ENCODE assay signal across 8 cellular contexts in genomic region chrX:153708415-153708814, GRCh38. TPM values are rescaled to one million over a fixed set of nuclear protein-coding genes. Genes with fewer than 3 reads are reported as not detected.
A peak's percentile ranks its signal among the peaks of the same experiment; 100 is the strongest.
DNase-seq lines count a peak whose midpoint lies in the region; ATAC-seq, FAIRE-seq and TF ChIP-seq lines count a peak whose summit lies in the region.

No MANE protein-coding gene starts in this region.

- H4K20me1 ChIP-seq in endothelial cell of umbilical vein (replicated peaks; ENCODE audit: control insufficient read depth, extremely low read depth, insufficient read depth, low read length): no peaks in the 10 kb centered on the region

- FAIRE-seq in endothelial cell of umbilical vein (lab: Jason Lieb, UNC): peak; percentile 98

- POLR2A ChIA-PET in endothelial cell of umbilical vein (lab: Charles Lee): no interaction called here

- DNase-seq in NCI-H2081 (lab: John Stamatoyannopoulos, UW) (peak; percentile 22 to 36), NCI-H2081 treated with DMSO at 0.1 percent for 48 hours (lab: John Stamatoyannopoulos, UW) (no peak), MG63 (peak; percentile 65), endothelial cell of umbilical vein (ENCODE audit: low read depth, low spot score) (peak; percentile 77), mucosa of gallbladder (ENCODE audit: low spot score) (peak; percentile 79), upper lobe of left lung (peak; percentile 74 to 81)

- no peaks in the 10 kb centered on the region; the same call in 1 of the 2 replicates for H3K36me3 ChIP-seq in MG63
- peaks cover 2 to 20% of the 10 kb centered on the region in 2 experiments for H3K36me3 ChIP-seq in endothelial cell of umbilical vein (ENCODE audit: control insufficient read depth in 2 of 2, extremely low read depth in 1 of 2, insufficient read depth in 2 of 2, low read length in 2 of 2)
- H3K36me3 ChIP-seq in upper lobe of left lung: peaks cover 0 to 41% (median 14%) of the 10 kb centered on the region in 4 donors

- intact Hi-C loops in endothelial cell of umbilical vein (cut with micrococcal nuclease): loop anchor here (1.0 to 2.0 kb wide), 2 partner anchors 98 to 169 kb away; no protein-coding TSS in a partner anchor

- peaks cover 12% of the 10 kb centered on the region for H3K4me1 ChIP-seq in endothelial cell of umbilical vein (ENCODE audit: control insufficient read depth, extremely low read depth, insufficient read depth, low read length)
- H3K4me1 ChIP-seq in upper lobe of left lung: peaks cover 0 to 3% (median 0%) of the 10 kb centered on the region in 4 donors

- H3K9ac ChIP-seq in endothelial cell of umbilical vein (replicated peaks; ENCODE audit: extremely low read depth, insufficient read depth, low read length): no peak overlapping the region

- H2AFZ ChIP-seq in endothelial cell of umbilical vein (ENCODE audit: low read depth, low read length): no peak overlapping the region

- H3K4me3 ChIP-seq in MG63: no peak overlapping the region
- H3K4me3 ChIP-seq in endothelial cell of umbilical vein (replicated peaks in 1 of 3; ENCODE audit: insufficient read depth in 1 of 3, low read depth in 1 of 3, low read length in 3 of 3): no peak overlapping the region
- H3K4me3 ChIP-seq in upper lobe of left lung: no peak overlapping the region

- ATAC-seq in upper lobe of left lung (ENCODE audit: low FRiP score in 2 of 2): peak; percentile 70 to 77
- ATAC-seq in HG03045 (IDR thresholded peaks at IDR 0.05; ENCODE audit: unreplicated experiment): no peak

- H3K9me1 ChIP-seq in endothelial cell of umbilical vein (replicated peaks; ENCODE audit: control insufficient read depth, extremely low read depth, insufficient read depth, low read length): no peaks in the 10 kb centered on the region

- H3K27me3 ChIP-seq in MG63 (no peaks in the 10 kb centered on the region), endothelial cell of umbilical vein (ENCODE audit: control insufficient read depth in 2 of 2, insufficient read depth in 2 of 2, low read length in 2 of 2) (no peaks in the 10 kb centered on the region), upper lobe of left lung (no peaks in the 10 kb centered on the region)

- no peak for TF ChIP-seq EP300 in upper lobe of left lung (IDR thresholded peaks at IDR 0.05)

- CTCF ChIA-PET in endothelial cell of umbilical vein (lab: Charles Lee): interaction anchor here (0.6 to 2.9 kb wide), 14 partner anchors 10 to 169 kb away, joined by 3 to 30 read pairs (median 8); partner anchors contain the start of genes CCNQ and SLC6A8

- TF ChIP-seq CTCF in VCaP (conservative IDR thresholded peaks at IDR 0.05): peak; percentile 69
- TF ChIP-seq CTCF in endothelial cell of umbilical vein (IDR thresholded peaks at IDR 0.05; ENCODE audit: extremely low read depth in 1 of 2, insufficient read depth in 1 of 2, low read depth in 1 of 2, low read length in 2 of 2): peak; percentile 66 to 67
- peak in 5 of 6 experiments; percentile 35 to 62 (median 52) for TF ChIP-seq CTCF in upper lobe of left lung (IDR thresholded peaks at IDR 0.05)

- TF ChIP-seq POLR2A in endothelial cell of umbilical vein (IDR thresholded peaks at IDR 0.05; ENCODE audit: low read depth, low read length) (no peak), upper lobe of left lung (IDR thresholded peaks at IDR 0.05) (no peak)

- BruUV-seq in endothelial cell of umbilical vein (replicated peaks; lab: Mats Ljungman, UMichigan): no TSS peak

- H3K79me2 ChIP-seq in endothelial cell of umbilical vein (ENCODE audit: control insufficient read depth, insufficient read depth, low read length): peaks cover 11% of the 10 kb centered on the region

- H3K4me2 ChIP-seq in endothelial cell of umbilical vein (ENCODE audit: insufficient read depth, low read length): no peak overlapping the region

- dilution Hi-C loops in endothelial cell of umbilical vein (cut with MboI; ENCODE audit: extremely low pct_ligation_motif_present, low sequenced_read_pairs): no loop called here

- H3K27ac ChIP-seq in VCaP (no peak overlapping the region), endothelial cell of umbilical vein (ENCODE audit: insufficient read depth, low read depth, low read length) (no peak overlapping the region), upper lobe of left lung (peak overlapping the region in 1 of 4 donors; percentile 40)

- 28% methylated on average over 13 of the region's 13 CpGs; no CpG with 5 or more reads in 1 of the 2 donors for WGBS in upper lobe of left lung, 2 donors

- no peaks in the 10 kb centered on the region for H3K9me3 ChIP-seq in MG63
- no peaks in the 10 kb centered on the region for H3K9me3 ChIP-seq in endothelial cell of umbilical vein (replicated peaks; ENCODE audit: control insufficient read depth, insufficient read depth, low read length)
- no peaks in the 10 kb centered on the region for H3K9me3 ChIP-seq in upper lobe of left lung

TF ChIP-seq in endothelial cell of umbilical vein, 7 proteins besides CTCF, POLR2A, EP300 and RAD21:
- no peak for TF ChIP-seq MYC (IDR thresholded peaks at IDR 0.05; ENCODE audit: low read depth, low read length)

RNA-seq across cellular contexts. Expression of gene BCAP31, which starts 15.8 kb away (rescaled TPM):
- total RNA-seq in MG63 (2014; rRNA removed; shearing (Covaris generic); ENCODE audit: low replicate concordance): 311 and 346 TPM in 2 replicates
- 198 and 203 TPM in 2 replicates for total RNA-seq in endothelial cell of umbilical vein
- polyA plus RNA-seq in endothelial cell of umbilical vein: 169 and 220 TPM in 2 replicates
- 144 and 159 TPM in 2 replicates for polyA plus RNA-seq in endothelial cell of umbilical vein (2011; cell fraction: cytosol; rRNA removed)
- polyA plus RNA-seq in endothelial cell of umbilical vein (2011; cell fraction: nucleus; rRNA removed): 102 and 112 TPM in 2 replicates
- 263 and 306 TPM in 2 replicates for polyA plus RNA-seq in endothelial cell of umbilical vein (2012)
- polyA minus RNA-seq in endothelial cell of umbilical vein: 170 and 176 TPM in 2 replicates
- 67.2 TPM for polyA minus RNA-seq in endothelial cell of umbilical vein (2011; cell fraction: cytosol; rRNA and poly(A)+ RNA removed)
- polyA minus RNA-seq in endothelial cell of umbilical vein (2011; cell fraction: nucleus; rRNA and poly(A)+ RNA removed): 28.7 and 51.9 TPM in 2 replicates
- 221 TPM for total RNA-seq in mucosa of gallbladder
- 100 to 1,000 TPM; 110 to 236 (median 132) TPM for total RNA-seq in upper lobe of left lung

RNA-seq across cellular contexts. Expression of gene ABCD1, which starts 16.2 kb away (rescaled TPM):
- 24.3 and 28.8 TPM in 2 replicates for total RNA-seq in MG63 (2014; rRNA removed; shearing (Covaris generic); ENCODE audit: low replicate concordance)
- 12.9 and 14.3 TPM in 2 replicates for total RNA-seq in endothelial cell of umbilical vein
- polyA plus RNA-seq in endothelial cell of umbilical vein: 9.1 and 11.3 TPM in 2 replicates
- polyA plus RNA-seq in endothelial cell of umbilical vein (2011; cell fraction: cytosol; rRNA removed): 5.3 and 6.9 TPM in 2 replicates
- 12.7 and 14.2 TPM in 2 replicates for polyA plus RNA-seq in endothelial cell of umbilical vein (2011; cell fraction: nucleus; rRNA removed)
- polyA plus RNA-seq in endothelial cell of umbilical vein (2012): 12.1 and 13.4 TPM in 2 replicates
- polyA minus RNA-seq in endothelial cell of umbilical vein: 8.7 and 10.7 TPM in 2 replicates
- 21.5 TPM for polyA minus RNA-seq in endothelial cell of umbilical vein (2011; cell fraction: cytosol; rRNA and poly(A)+ RNA removed)
- 6.3 and 11.1 TPM in 2 replicates for polyA minus RNA-seq in endothelial cell of umbilical vein (2011; cell fraction: nucleus; rRNA and poly(A)+ RNA removed)
- total RNA-seq in mucosa of gallbladder: 18.6 TPM
- 10 to 100 TPM in 5 of 6 donors, 1 to 10 TPM in 1; 9.8 to 28.1 (median 17.9) TPM for total RNA-seq in upper lobe of left lung

RNA-seq across cellular contexts. Expression of gene SLC6A8, which starts 20.7 kb away (rescaled TPM):
- 12.8 and 24.8 TPM in 2 replicates for total RNA-seq in MG63 (2014; rRNA removed; shearing (Covaris generic); ENCODE audit: low replicate concordance)
- total RNA-seq in endothelial cell of umbilical vein: 23.6 and 28.8 TPM in 2 replicates
- 22.7 and 22.8 TPM in 2 replicates for polyA plus RNA-seq in endothelial cell of umbilical vein
- 14.4 and 18.5 TPM in 2 replicates for polyA plus RNA-seq in endothelial cell of umbilical vein (2011; cell fraction: cytosol; rRNA removed)
- 23.1 and 36.6 TPM in 2 replicates for polyA plus RNA-seq in endothelial cell of umbilical vein (2011; cell fraction: nucleus; rRNA removed)
- polyA plus RNA-seq in endothelial cell of umbilical vein (2012): 23.1 and 25.7 TPM in 2 replicates
- polyA minus RNA-seq in endothelial cell of umbilical vein: 42.5 and 44.1 TPM in 2 replicates
- 35.0 TPM for polyA minus RNA-seq in endothelial cell of umbilical vein (2011; cell fraction: cytosol; rRNA and poly(A)+ RNA removed)
- polyA minus RNA-seq in endothelial cell of umbilical vein (2011; cell fraction: nucleus; rRNA and poly(A)+ RNA removed): 10.9 and 18.4 TPM in 2 replicates
- total RNA-seq in mucosa of gallbladder: 165 TPM
- 1 to 10 TPM; 3.9 to 8.1 (median 6.1) TPM for total RNA-seq in upper lobe of left lung

RNA-seq across cellular contexts. Expression of gene PNCK, which starts 34.8 kb away (rescaled TPM):
- 0.43 TPM in 1 of 2 replicates, not detected in the other for total RNA-seq in MG63 (2014; rRNA removed; shearing (Covaris generic); ENCODE audit: low replicate concordance)
- total RNA-seq in endothelial cell of umbilical vein (not detected in 2 replicates), mucosa of gallbladder (28.3 TPM), upper lobe of left lung (1 to 10 TPM in 1 of 6 donors, under 1 TPM in 1, not detected in 4; 0.47 to 5.2 TPM)
- 0.12 and 0.37 TPM in 2 replicates for polyA plus RNA-seq in endothelial cell of umbilical vein
- not detected in 2 replicates for polyA plus RNA-seq in endothelial cell of umbilical vein (2011; cell fraction: cytosol; rRNA removed)
- 0.42 and 0.59 TPM in 2 replicates for polyA plus RNA-seq in endothelial cell of umbilical vein (2011; cell fraction: nucleus; rRNA removed)
- polyA plus RNA-seq in endothelial cell of umbilical vein (2012): not detected in 2 replicates
- 1.3 TPM in 1 of 2 replicates, not detected in the other for polyA minus RNA-seq in endothelial cell of umbilical vein
- polyA minus RNA-seq in endothelial cell of umbilical vein (2011; cell fraction: cytosol; rRNA and poly(A)+ RNA removed): not detected
- polyA minus RNA-seq in endothelial cell of umbilical vein (2011; cell fraction: nucleus; rRNA and poly(A)+ RNA removed): not detected in 2 replicates

RNA-seq across cellular contexts. Expression of gene PLXNB3, which starts 55.6 kb away (rescaled TPM):
- 7.5 and 7.6 TPM in 2 replicates for total RNA-seq in MG63 (2014; rRNA removed; shearing (Covaris generic); ENCODE audit: low replicate concordance)
- total RNA-seq in endothelial cell of umbilical vein: 29.7 and 31.4 TPM in 2 replicates
- 19.0 and 27.1 TPM in 2 replicates for polyA plus RNA-seq in endothelial cell of umbilical vein
- polyA plus RNA-seq in endothelial cell of umbilical vein (2011; cell fraction: cytosol; rRNA removed): 9.5 and 17.0 TPM in 2 replicates
- 127 and 160 TPM in 2 replicates for polyA plus RNA-seq in endothelial cell of umbilical vein (2011; cell fraction: nucleus; rRNA removed)
- polyA plus RNA-seq in endothelial cell of umbilical vein (2012): 23.3 and 35.6 TPM in 2 replicates
- polyA minus RNA-seq in endothelial cell of umbilical vein: 20.0 and 36.5 TPM in 2 replicates
- polyA minus RNA-seq in endothelial cell of umbilical vein (2011; cell fraction: cytosol; rRNA and poly(A)+ RNA removed): 0.20 TPM
- polyA minus RNA-seq in endothelial cell of umbilical vein (2011; cell fraction: nucleus; rRNA and poly(A)+ RNA removed): 24.5 and 40.3 TPM in 2 replicates
- 65.3 TPM for total RNA-seq in mucosa of gallbladder
- total RNA-seq in upper lobe of left lung: 10 to 100 TPM in 1 of 6 donors, 1 to 10 TPM in 5; 1.3 to 21.0 (median 2.9) TPM
